In the genomic region with DNA sequence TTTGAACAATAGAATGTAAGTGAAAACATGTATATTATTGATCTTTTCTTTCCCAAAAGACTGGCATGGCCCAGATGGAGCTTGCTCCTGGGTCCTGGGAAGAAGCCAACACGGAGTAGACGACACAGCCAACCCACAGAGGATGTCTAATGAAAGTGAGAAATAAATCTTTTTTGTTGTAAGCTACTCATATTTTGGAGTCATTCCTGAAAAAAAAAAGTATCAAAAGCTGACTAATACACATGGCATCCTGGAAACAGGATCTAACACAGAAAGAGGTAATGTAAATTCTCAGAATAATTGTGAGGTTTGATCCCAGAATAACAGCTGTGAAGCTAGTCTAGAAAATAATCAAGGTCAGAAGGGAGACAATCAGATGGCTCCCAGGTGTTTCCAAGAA, we compare ENCODE assay signal across 1 cellular context.
TF ChIP-seq lines count a peak whose summit lies in the region.

No MANE protein-coding gene starts in this region.

TF ChIP-seq in GM23338, 12 proteins besides CTCF, POLR2A, EP300 and RAD21 (continued from another document):
- TF ChIP-seq, protein P1, sequence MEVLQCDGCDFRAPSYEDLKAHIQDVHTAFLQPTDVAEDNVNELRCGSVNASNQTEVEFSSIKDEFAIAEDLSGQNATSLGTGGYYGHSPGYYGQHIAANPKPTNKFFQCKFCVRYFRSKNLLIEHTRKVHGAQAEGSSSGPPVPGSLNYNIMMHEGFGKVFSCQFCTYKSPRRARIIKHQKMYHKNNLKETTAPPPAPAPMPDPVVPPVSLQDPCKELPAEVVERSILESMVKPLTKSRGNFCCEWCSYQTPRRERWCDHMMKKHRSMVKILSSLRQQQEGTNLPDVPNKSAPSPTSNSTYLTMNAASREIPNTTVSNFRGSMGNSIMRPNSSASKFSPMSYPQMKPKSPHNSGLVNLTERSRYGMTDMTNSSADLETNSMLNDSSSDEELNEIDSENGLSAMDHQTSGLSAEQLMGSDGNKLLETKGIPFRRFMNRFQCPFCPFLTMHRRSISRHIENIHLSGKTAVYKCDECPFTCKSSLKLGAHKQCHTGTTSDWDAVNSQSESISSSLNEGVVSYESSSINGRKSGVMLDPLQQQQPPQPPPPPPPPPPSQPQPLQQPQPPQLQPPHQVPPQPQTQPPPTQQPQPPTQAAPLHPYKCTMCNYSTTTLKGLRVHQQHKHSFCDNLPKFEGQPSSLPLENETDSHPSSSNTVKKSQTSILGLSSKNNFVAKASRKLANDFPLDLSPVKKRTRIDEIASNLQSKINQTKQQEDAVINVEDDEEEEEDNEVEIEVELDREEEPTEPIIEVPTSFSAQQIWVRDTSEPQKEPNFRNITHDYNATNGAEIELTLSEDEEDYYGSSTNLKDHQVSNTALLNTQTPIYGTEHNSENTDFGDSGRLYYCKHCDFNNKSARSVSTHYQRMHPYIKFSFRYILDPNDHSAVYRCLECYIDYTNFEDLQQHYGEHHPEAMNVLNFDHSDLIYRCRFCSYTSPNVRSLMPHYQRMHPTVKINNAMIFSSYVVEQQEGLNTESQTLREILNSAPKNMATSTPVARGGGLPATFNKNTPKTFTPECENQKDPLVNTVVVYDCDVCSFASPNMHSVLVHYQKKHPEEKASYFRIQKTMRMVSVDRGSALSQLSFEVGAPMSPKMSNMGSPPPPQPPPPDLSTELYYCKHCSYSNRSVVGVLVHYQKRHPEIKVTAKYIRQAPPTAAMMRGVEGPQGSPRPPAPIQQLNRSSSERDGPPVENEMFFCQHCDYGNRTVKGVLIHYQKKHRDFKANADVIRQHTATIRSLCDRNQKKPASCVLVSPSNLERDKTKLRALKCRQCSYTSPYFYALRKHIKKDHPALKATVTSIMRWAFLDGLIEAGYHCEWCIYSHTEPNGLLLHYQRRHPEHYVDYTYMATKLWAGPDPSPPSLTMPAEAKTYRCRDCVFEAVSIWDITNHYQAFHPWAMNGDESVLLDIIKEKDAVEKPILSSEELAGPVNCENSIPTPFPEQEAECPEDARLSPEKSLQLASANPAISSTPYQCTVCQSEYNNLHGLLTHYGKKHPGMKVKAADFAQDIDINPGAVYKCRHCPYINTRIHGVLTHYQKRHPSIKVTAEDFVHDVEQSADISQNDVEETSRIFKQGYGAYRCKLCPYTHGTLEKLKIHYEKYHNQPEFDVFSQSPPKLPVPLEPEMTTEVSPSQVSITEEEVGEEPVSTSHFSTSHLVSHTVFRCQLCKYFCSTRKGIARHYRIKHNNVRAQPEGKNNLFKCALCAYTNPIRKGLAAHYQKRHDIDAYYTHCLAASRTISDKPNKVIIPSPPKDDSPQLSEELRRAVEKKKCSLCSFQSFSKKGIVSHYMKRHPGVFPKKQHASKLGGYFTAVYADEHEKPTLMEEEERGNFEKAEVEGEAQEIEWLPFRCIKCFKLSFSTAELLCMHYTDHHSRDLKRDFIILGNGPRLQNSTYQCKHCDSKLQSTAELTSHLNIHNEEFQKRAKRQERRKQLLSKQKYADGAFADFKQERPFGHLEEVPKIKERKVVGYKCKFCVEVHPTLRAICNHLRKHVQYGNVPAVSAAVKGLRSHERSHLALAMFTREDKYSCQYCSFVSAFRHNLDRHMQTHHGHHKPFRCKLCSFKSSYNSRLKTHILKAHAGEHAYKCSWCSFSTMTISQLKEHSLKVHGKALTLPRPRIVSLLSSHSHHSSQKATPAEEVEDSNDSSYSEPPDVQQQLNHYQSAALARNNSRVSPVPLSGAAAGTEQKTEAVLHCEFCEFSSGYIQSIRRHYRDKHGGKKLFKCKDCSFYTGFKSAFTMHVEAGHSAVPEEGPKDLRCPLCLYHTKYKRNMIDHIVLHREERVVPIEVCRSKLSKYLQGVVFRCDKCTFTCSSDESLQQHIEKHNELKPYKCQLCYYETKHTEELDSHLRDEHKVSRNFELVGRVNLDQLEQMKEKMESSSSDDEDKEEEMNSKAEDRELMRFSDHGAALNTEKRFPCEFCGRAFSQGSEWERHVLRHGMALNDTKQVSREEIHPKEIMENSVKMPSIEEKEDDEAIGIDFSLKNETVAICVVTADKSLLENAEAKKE (CRISPR knock-in tag; IDR thresholded peaks at IDR 0.05): no peak
- no peak for TF ChIP-seq NANOG (IDR thresholded peaks at IDR 0.05; ENCODE audit: borderline replicate concordance)
- TF ChIP-seq POLR2AphosphoS5 (IDR thresholded peaks at IDR 0.05; ENCODE audit: low read depth): no peak
